17 cellular contexts compared by ENCODE assay signal in genomic region chr21:35090403-35090802, GRCh38.
"Had no signal": no experiment of that assay in that cellular context is flagged by ENCODE, and none has a peak within 500 bp of the region (broad histone marks: within the 10 kb centered on the region; RNA-seq: fewer than 3 reads in every experiment).

No MANE protein-coding gene starts in this region.

- H3K4me3 Mint-ChIP-seq: naive thymus-derived CD8-positive, alpha-beta T cell; stimulated activated memory B cell treated with anti-CD40 and anti-IgM and Interleukin-4, amounts not matched to agents 10 μg/mL and 1 μg/mL and 100 μg/mL, for 72 hours had no signal

- H3K9me3 Mint-ChIP-seq: stimulated activated memory B cell treated with anti-CD40 and anti-IgM and Interleukin-4, amounts not matched to agents 10 μg/mL and 1 μg/mL and 100 μg/mL, for 72 hours had no signal

- DNase-seq: effector memory CD4-positive, alpha-beta T cell; heart left ventricle; hippocampal formation; kidney glomerular epithelial cell; naive thymus-derived CD8-positive, alpha-beta T cell; psoas muscle; retina; right lobe of liver; spleen; stimulated activated CD4-positive, alpha-beta T cell treated with anti-CD3 and anti-CD28 coated beads, Interleukin-15, amount 100 ng/mL, for 24 hours; stimulated activated CD4-positive, alpha-beta T cell treated with anti-CD3 and anti-CD28 coated beads, Interleukin-1b, Interleukin-23, amount 100 ng/mL, for 48 hours; stimulated activated CD4-positive, alpha-beta T cell treated with anti-CD3 and anti-CD28 coated beads, Interleukin-4, amount 100 ng/mL, for 24 hours; stomach; substantia nigra; transverse colon had no signal

- ATAC-seq: esophagus mucosa; heart left ventricle; naive thymus-derived CD8-positive, alpha-beta T cell; psoas muscle; right lobe of liver; stimulated activated memory B cell treated with anti-CD40 and anti-IgM and Interleukin-4, amounts not matched to agents 10 μg/mL and 1 μg/mL and 100 μg/mL, for 72 hours had no signal

- H3K27ac Mint-ChIP-seq: stimulated activated memory B cell treated with anti-CD40 and anti-IgM and Interleukin-4, amounts not matched to agents 10 μg/mL and 1 μg/mL and 100 μg/mL, for 72 hours had no signal

- H3K27me3 Mint-ChIP-seq: stimulated activated memory B cell treated with anti-CD40 and anti-IgM and Interleukin-4, amounts not matched to agents 10 μg/mL and 1 μg/mL and 100 μg/mL, for 72 hours had no signal

- H3K4me1 Mint-ChIP-seq: stimulated activated memory B cell treated with anti-CD40 and anti-IgM and Interleukin-4, amounts not matched to agents 10 μg/mL and 1 μg/mL and 100 μg/mL, for 72 hours had no signal

- H3K36me3 Mint-ChIP-seq: naive thymus-derived CD8-positive, alpha-beta T cell; stimulated activated memory B cell treated with anti-CD40 and anti-IgM and Interleukin-4, amounts not matched to agents 10 μg/mL and 1 μg/mL and 100 μg/mL, for 72 hours had no signal
